In genomic region chr15:72118400-72118978, GRCh38 we compare ENCODE assay signal across 1 cellular context.
TF ChIP-seq lines count a peak whose summit lies in the region.

Gene SENP8, plus strand, starts transcription at chr15:72118403. Its CDS starts 21,221 bp downstream, at chr15:72139624.

TF ChIP-seq in K562, 482 proteins besides CTCF, POLR2A, EP300 and RAD21 (continued from another document and continues in another):
- TF ChIP-seq ZNF318 (IDR thresholded peaks at IDR 0.05; ENCODE audit: borderline replicate concordance in 1 of 2, low read depth in 1 of 2) (no peak), ZNF121 (CRISPR knock-in tag; conservative IDR thresholded peaks at IDR 0.05) (no peak), ADNP (tag; IDR thresholded peaks at IDR 0.05) (no peak), RBBP5 (IDR thresholded peaks at IDR 0.05; ENCODE audit: borderline replicate concordance, insufficient read depth, low read length, poor library complexity, severe bottlenecking) (peak; percentile 93), ILK (tag; IDR thresholded peaks at IDR 0.05; ENCODE audit: borderline replicate concordance, low read depth) (no peak), ZNF395 (CRISPR knock-in tag; IDR thresholded peaks at IDR 0.05) (no peak), FOXP4 (CRISPR knock-in tag; IDR thresholded peaks at IDR 0.05; ENCODE audit: borderline replicate concordance) (no peak), ZNF224 (CRISPR knock-in tag; IDR thresholded peaks at IDR 0.05) (no peak), AFF1 (IDR thresholded peaks at IDR 0.05; ENCODE audit: low read depth in 1 of 2, partially characterized antibody in 2 of 2) (no peak), ZNF507 (tag; conservative IDR thresholded peaks at IDR 0.05) (no peak), ELK1 (CRISPR knock-in tag; IDR thresholded peaks at IDR 0.05) (no peak), PKNOX1 (IDR thresholded peaks at IDR 0.05) (no peak), SUPT5H (IDR thresholded peaks at IDR 0.05) (peak; percentile 89), FOXO4 (CRISPR knock-in tag; IDR thresholded peaks at IDR 0.05) (no peak), HBP1 (CRISPR knock-in tag; IDR thresholded peaks at IDR 0.05) (no peak), ZNF354B (CRISPR knock-in tag; IDR thresholded peaks at IDR 0.05) (no peak), POU5F1 (IDR thresholded peaks at IDR 0.05; ENCODE audit: borderline replicate concordance, low read depth, low read length, partially characterized antibody) (no peak), E2F8 (IDR thresholded peaks at IDR 0.05; ENCODE audit: low read depth, partially characterized antibody) (peak; percentile 61), SRSF1 (IDR thresholded peaks at IDR 0.05; ENCODE audit: low read depth, low read length) (no peak), TFAP4 (CRISPR knock-in tag; IDR thresholded peaks at IDR 0.05; ENCODE audit: borderline replicate concordance) (0 out of 2 replicates have a peak, but pooled peaks have one; percentile 4), ZNF253 (CRISPR knock-in tag; conservative IDR thresholded peaks at IDR 0.05) (no peak), TARDBP (IDR thresholded peaks at IDR 0.05) (no peak)
